1 cellular context compared by ENCODE assay signal in the genomic region with DNA sequence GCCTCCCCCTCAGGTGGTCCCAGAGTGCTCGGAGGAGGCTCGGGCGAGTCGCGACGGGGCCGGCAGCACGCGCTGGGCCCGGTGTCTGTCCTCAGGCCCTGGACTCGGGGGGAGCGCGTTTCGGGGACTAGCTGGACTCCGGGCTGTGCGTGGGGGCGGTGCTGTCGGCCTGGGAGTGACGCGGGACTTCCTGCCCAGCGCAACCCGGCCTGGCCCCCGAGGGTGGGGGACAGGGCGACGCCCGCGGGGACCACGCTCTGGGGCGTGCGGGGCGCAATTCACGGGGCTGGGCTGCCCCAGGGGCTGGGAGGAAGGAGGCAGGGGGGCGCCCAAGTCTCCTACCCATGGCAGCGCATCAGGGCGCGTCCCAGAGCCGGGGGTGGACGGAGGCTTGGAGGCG.
TF ChIP-seq lines count a peak whose summit lies in the region.

No MANE protein-coding gene starts in this region.

TF ChIP-seq in GM23338, 12 proteins besides CTCF, POLR2A, EP300 and RAD21 (continued from another document):
- no peak for TF ChIP-seq ZNF462 (CRISPR knock-in tag; IDR thresholded peaks at IDR 0.05)
- TF ChIP-seq CREB1 (CRISPR knock-in tag; IDR thresholded peaks at IDR 0.05; ENCODE audit: low read depth): no peak
- no peak for TF ChIP-seq ZNF114 (CRISPR knock-in tag; IDR thresholded peaks at IDR 0.05)
- TF ChIP-seq, protein P1, sequence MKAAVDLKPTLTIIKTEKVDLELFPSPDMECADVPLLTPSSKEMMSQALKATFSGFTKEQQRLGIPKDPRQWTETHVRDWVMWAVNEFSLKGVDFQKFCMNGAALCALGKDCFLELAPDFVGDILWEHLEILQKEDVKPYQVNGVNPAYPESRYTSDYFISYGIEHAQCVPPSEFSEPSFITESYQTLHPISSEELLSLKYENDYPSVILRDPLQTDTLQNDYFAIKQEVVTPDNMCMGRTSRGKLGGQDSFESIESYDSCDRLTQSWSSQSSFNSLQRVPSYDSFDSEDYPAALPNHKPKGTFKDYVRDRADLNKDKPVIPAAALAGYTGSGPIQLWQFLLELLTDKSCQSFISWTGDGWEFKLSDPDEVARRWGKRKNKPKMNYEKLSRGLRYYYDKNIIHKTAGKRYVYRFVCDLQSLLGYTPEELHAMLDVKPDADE (IDR thresholded peaks at IDR 0.05): no peak
- no peak for TF ChIP-seq NANOG (IDR thresholded peaks at IDR 0.05; ENCODE audit: borderline replicate concordance)
- TF ChIP-seq ZNF331 (CRISPR knock-in tag; IDR thresholded peaks at IDR 0.05; ENCODE audit: low read depth): no peak
- no peak for TF ChIP-seq EZH2phosphoT487 (IDR thresholded peaks at IDR 0.05; ENCODE audit: unreplicated experiment)
- TF ChIP-seq, protein P2, sequence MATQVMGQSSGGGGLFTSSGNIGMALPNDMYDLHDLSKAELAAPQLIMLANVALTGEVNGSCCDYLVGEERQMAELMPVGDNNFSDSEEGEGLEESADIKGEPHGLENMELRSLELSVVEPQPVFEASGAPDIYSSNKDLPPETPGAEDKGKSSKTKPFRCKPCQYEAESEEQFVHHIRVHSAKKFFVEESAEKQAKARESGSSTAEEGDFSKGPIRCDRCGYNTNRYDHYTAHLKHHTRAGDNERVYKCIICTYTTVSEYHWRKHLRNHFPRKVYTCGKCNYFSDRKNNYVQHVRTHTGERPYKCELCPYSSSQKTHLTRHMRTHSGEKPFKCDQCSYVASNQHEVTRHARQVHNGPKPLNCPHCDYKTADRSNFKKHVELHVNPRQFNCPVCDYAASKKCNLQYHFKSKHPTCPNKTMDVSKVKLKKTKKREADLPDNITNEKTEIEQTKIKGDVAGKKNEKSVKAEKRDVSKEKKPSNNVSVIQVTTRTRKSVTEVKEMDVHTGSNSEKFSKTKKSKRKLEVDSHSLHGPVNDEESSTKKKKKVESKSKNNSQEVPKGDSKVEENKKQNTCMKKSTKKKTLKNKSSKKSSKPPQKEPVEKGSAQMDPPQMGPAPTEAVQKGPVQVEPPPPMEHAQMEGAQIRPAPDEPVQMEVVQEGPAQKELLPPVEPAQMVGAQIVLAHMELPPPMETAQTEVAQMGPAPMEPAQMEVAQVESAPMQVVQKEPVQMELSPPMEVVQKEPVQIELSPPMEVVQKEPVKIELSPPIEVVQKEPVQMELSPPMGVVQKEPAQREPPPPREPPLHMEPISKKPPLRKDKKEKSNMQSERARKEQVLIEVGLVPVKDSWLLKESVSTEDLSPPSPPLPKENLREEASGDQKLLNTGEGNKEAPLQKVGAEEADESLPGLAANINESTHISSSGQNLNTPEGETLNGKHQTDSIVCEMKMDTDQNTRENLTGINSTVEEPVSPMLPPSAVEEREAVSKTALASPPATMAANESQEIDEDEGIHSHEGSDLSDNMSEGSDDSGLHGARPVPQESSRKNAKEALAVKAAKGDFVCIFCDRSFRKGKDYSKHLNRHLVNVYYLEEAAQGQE (IDR thresholded peaks at IDR 0.05; ENCODE audit: unreplicated experiment): no peak
- TF ChIP-seq STAT1 (IDR thresholded peaks at IDR 0.05; ENCODE audit: unreplicated experiment): no peak
- TF ChIP-seq EZH2 (IDR thresholded peaks at IDR 0.05; ENCODE audit: low read depth, unreplicated experiment): no peak
